8 cellular contexts compared by ENCODE assay signal in the genomic region with DNA sequence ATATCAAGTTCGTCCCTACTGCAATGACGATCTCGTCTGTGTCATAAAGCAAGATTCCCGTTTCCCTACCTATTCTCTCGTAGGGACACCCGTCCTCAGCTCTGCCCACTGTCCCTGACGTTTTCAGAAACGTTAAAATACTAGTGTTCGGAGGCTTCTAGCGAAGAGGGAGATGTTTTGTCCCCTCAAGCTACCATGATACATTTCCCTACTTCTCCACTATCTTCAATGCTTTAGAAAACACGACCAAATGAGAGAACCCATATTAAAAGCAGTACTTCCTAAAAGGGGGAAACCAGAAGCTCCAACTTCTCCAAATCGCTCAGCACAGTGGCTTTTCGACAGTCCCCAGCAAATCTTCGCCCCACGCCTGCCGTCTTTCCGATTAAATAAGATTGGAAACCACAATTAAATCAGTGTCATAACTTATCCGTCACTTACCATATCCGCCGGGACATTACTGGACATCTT. TPM values are rescaled to one million over a fixed set of nuclear protein-coding genes. Genes with fewer than 3 reads are reported as not detected.
A peak's percentile ranks its signal among the peaks of the same experiment; 100 is the strongest.
DNase-seq lines count a peak whose midpoint lies in the region; ATAC-seq and TF ChIP-seq lines count a peak whose summit lies in the region.

No MANE protein-coding gene starts in this region.

- peak overlapping the region; percentile 81 for H3K4me2 ChIP-seq in parathyroid adenoma (ENCODE audit: low read length)

- no peaks in the 10 kb centered on the region for H3K9me3 Mint-ChIP-seq in activated T-helper 1 cell treated with anti-CD3 and anti-CD28 coated beads, Interleukin-12 subunit alpha, Interleukin-12 subunit beta, Interleukin-2, Interleukin-4 antibody, amounts not matched to agents 30 ng/mL and 10 ng/mL and 1 ng/mL, durations not matched to agents 14 hours and 24 hours and 36 hours

- DNase-seq in NCI-H2107 treated with DMSO at 0.1 percent for 48 hours (lab: John Stamatoyannopoulos, UW; ENCODE audit: unreplicated experiment) = peak; percentile 49
- DNase-seq in NCI-H2107 (lab: John Stamatoyannopoulos, UW) = no peak
- DNase-seq in NCI-H748 (lab: John Stamatoyannopoulos, UW; ENCODE audit: unreplicated experiment) = peak; percentile 77
- no peak for DNase-seq in activated T-helper 1 cell treated with anti-CD3 and anti-CD28 coated beads, Interleukin-12 subunit alpha, Interleukin-12 subunit beta, Interleukin-2, Interleukin-4 antibody, amounts not matched to agents 30 ng/mL and 10 ng/mL and 1 ng/mL, durations not matched to agents 14 hours and 24 hours and 36 hours (ENCODE audit: low spot score)
- peak; percentile 36 for DNase-seq in glomerular visceral epithelial cell (ENCODE audit: extremely low spot score)
- DNase-seq in omental fat pad (ENCODE audit: low spot score) = no peak

- intact Hi-C loops in activated T-helper 1 cell treated with anti-CD3 and anti-CD28 coated beads, Interleukin-12 subunit alpha, Interleukin-12 subunit beta, Interleukin-2, Interleukin-4 antibody, amounts not matched to agents 30 ng/mL and 10 ng/mL and 1 ng/mL, durations not matched to agents 14 hours and 24 hours and 36 hours (cut with micrococcal nuclease) = loop anchor here (2.0 to 10.0 kb wide), 5 partner anchors 78 to 523 kb away; no protein-coding TSS in a partner anchor

- H3K36me3 ChIP-seq in parathyroid adenoma (ENCODE audit: control insufficient read depth, insufficient read depth, low read length) = no peaks in the 10 kb centered on the region

- ATAC-seq in omental fat pad (ENCODE audit: low FRiP score) (no peak), GM21367 (IDR thresholded peaks at IDR 0.05; ENCODE audit: unreplicated experiment) (no peak)

- H2AFZ ChIP-seq in parathyroid adenoma = peak overlapping the region; percentile 86

- TF ChIP-seq CTCF in parathyroid adenoma (IDR thresholded peaks at IDR 0.05) = no peak
- no peak for TF ChIP-seq CTCF in omental fat pad (IDR thresholded peaks at IDR 0.05)

- peak overlapping the region; percentile 97 for H3K4me3 Mint-ChIP-seq in activated T-helper 1 cell treated with anti-CD3 and anti-CD28 coated beads, Interleukin-12 subunit alpha, Interleukin-12 subunit beta, Interleukin-2, Interleukin-4 antibody, amounts not matched to agents 30 ng/mL and 10 ng/mL and 1 ng/mL, durations not matched to agents 14 hours and 24 hours and 36 hours

- H3K79me2 ChIP-seq in parathyroid adenoma = peaks cover 5% of the 10 kb centered on the region

- H3K4me3 ChIP-seq in parathyroid adenoma (ENCODE audit: low read depth, low read length) = peak overlapping the region; percentile 85

- peaks cover 11% of the 10 kb centered on the region for H3K36me3 Mint-ChIP-seq in activated T-helper 1 cell treated with anti-CD3 and anti-CD28 coated beads, Interleukin-12 subunit alpha, Interleukin-12 subunit beta, Interleukin-2, Interleukin-4 antibody, amounts not matched to agents 30 ng/mL and 10 ng/mL and 1 ng/mL, durations not matched to agents 14 hours and 24 hours and 36 hours (ENCODE audit: low read depth)

- H3K9me3 ChIP-seq in parathyroid adenoma (ENCODE audit: control insufficient read depth, low read length) = no peaks in the 10 kb centered on the region

- H3K4me1 ChIP-seq in parathyroid adenoma = peaks cover 2% of the 10 kb centered on the region

- peaks cover 42% of the 10 kb centered on the region for H3K4me1 Mint-ChIP-seq in activated T-helper 1 cell treated with anti-CD3 and anti-CD28 coated beads, Interleukin-12 subunit alpha, Interleukin-12 subunit beta, Interleukin-2, Interleukin-4 antibody, amounts not matched to agents 30 ng/mL and 10 ng/mL and 1 ng/mL, durations not matched to agents 14 hours and 24 hours and 36 hours (ENCODE audit: low read depth)

- H3K27ac ChIP-seq in parathyroid adenoma = peak overlapping the region; percentile 97

- H3K27me3 ChIP-seq in parathyroid adenoma (ENCODE audit: control insufficient read depth, insufficient read depth, low read length) = no peaks in the 10 kb centered on the region

- peak overlapping the region; percentile 95 for H3K27ac Mint-ChIP-seq in activated T-helper 1 cell treated with anti-CD3 and anti-CD28 coated beads, Interleukin-12 subunit alpha, Interleukin-12 subunit beta, Interleukin-2, Interleukin-4 antibody, amounts not matched to agents 30 ng/mL and 10 ng/mL and 1 ng/mL, durations not matched to agents 14 hours and 24 hours and 36 hours

- H3K27me3 Mint-ChIP-seq in activated T-helper 1 cell treated with anti-CD3 and anti-CD28 coated beads, Interleukin-12 subunit alpha, Interleukin-12 subunit beta, Interleukin-2, Interleukin-4 antibody, amounts not matched to agents 30 ng/mL and 10 ng/mL and 1 ng/mL, durations not matched to agents 14 hours and 24 hours and 36 hours (ENCODE audit: insufficient read depth) = no peaks in the 10 kb centered on the region

- no peak overlapping the region for H3K9ac ChIP-seq in parathyroid adenoma

RNA-seq across cellular contexts. Expression of gene UBL3, which starts 1.3 kb away (rescaled TPM):
- total RNA-seq in activated T-helper 1 cell treated with anti-CD3 and anti-CD28 coated beads, Interleukin-12 subunit alpha, Interleukin-12 subunit beta, Interleukin-2, Interleukin-4 antibody, amounts not matched to agents 30 ng/mL and 10 ng/mL and 1 ng/mL, durations not matched to agents 14 hours and 24 hours and 36 hours = 10.9 and 12.8 TPM in 2 replicates
- 10 to 100 TPM; 23.0 to 35.8 (median 24.1) TPM for total RNA-seq in omental fat pad

Comparison
In these comparisons a context has a peak if more than half of its experiments do, and no peak if none do; other contexts are left out.
1. DNase-seq: peak in NCI-H2107 treated with DMSO at 0.1 percent for 48 hours (single experiment), NCI-H748 (single experiment) and glomerular visceral epithelial cell (single experiment); none in NCI-H2107 (single experiment), activated T-helper 1 cell treated with anti-CD3 and anti-CD28 coated beads, Interleukin-12 subunit alpha, Interleukin-12 subunit beta, Interleukin-2, Interleukin-4 antibody, amounts not matched to agents 30 ng/mL and 10 ng/mL and 1 ng/mL, durations not matched to agents 14 hours and 24 hours and 36 hours (single experiment) and omental fat pad (single experiment).